Comparison of ENCODE assay signal across 9 cellular contexts in the genomic region with DNA sequence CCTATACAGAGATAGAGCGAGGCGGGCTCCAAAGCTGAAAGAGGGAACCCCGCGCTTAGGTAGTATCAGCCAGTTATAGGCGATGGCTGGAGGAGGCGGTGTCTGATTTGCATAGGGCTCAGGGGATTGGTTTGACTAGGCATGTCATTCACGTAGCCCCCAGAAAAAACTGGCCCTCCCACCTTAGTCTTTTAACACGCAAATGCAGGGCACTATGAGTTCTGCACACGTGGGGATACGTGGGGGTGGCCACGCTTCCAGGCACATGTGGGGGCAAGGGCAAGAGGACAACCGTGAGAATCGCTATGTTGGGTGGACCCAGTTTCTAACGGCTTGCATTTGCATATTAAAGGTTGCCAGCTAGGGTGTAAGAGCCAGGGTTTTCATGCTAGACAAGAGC. TPM values are rescaled to one million over a fixed set of nuclear protein-coding genes. Genes with fewer than 3 reads are reported as not detected.
DNase-seq lines count a peak whose midpoint lies in the region; ATAC-seq and TF ChIP-seq lines count a peak whose summit lies in the region.
"Had no signal": no experiment of that assay in that cellular context is flagged by ENCODE, and none has a peak within 500 bp of the region (broad histone marks: within the 10 kb centered on the region; RNA-seq: fewer than 3 reads in every experiment).

No MANE protein-coding gene starts in this region.

- no peaks in the 10 kb centered on the region for H3K36me3 Mint-ChIP-seq in IgD-negative memory B cell

- WGBS in adrenal gland, 4 donors, result 62 to 85% (median 73%) methylated on average over 14 of the region's 14 CpGs
- no CpG with 5 or more reads among the region's 14 CpGs for WGBS in iPS DF 6.9 (ENCODE audit: insufficient coverage, insufficient read length)
- 46% methylated on average over 14 of the region's 14 CpGs for WGBS in smooth muscle cell (ENCODE audit: low lambda C conversion rate)

- no peaks in the 10 kb centered on the region for H4K20me1 ChIP-seq in smooth muscle cell (ENCODE audit: low read depth)

- peaks cover 14 to 22% (median 17%) of the 10 kb centered on the region in 3 donors for H3K4me1 Mint-ChIP-seq in IgD-negative memory B cell

- peak overlapping the region; percentile 59 to 88 (median 68) for H3K4me3 Mint-ChIP-seq in IgD-negative memory B cell

- H3K4me1 ChIP-seq in adrenal gland (replicated peaks in 1 of 2) (peaks cover 0 to 7% of the 10 kb centered on the region in 2 donors), iPS DF 6.9 (ENCODE audit: control insufficient read depth, insufficient read depth, low read length) (peaks cover 5% of the 10 kb centered on the region; the same call in 1 of the 2 replicates), smooth muscle cell (ENCODE audit: low read depth) (peaks cover 4% of the 10 kb centered on the region)

- DNase-seq in adrenal gland (peak in 4 of 7 donors; percentile 8 to 26 (median 20)), iPS DF 6.9 (ENCODE audit: low read depth, low spot score) (peak; percentile 31), smooth muscle cell (lab: John Stamatoyannopoulos, UW; ENCODE audit: unreplicated experiment) (no peak), GDM1 (lab: John Stamatoyannopoulos, UW) (no peak), GM13976 (ENCODE audit: low spot score) (no peak), SKM-1 treated with dmso at 0.1 percent for 144 hours (lab: John Stamatoyannopoulos, UW; ENCODE audit: unreplicated experiment) (no peak)
- DNase-seq: MG63 had no signal

- no peaks in the 10 kb centered on the region for H3F3A ChIP-seq in smooth muscle cell (ENCODE audit: low read depth)

- H3K27me3 Mint-ChIP-seq in IgD-negative memory B cell, result no peaks in the 10 kb centered on the region

- intact Hi-C loops in adrenal gland (cut with DNase I), result no loop called here

- H3K4me3 ChIP-seq in adrenal gland, result no peak overlapping the region
- H3K4me3 ChIP-seq in iPS DF 6.9 (ENCODE audit: low read length), result peak overlapping the region; percentile 56; the same call in 1 of the 2 replicates
- peak overlapping the region; percentile 43 for H3K4me3 ChIP-seq in smooth muscle cell
- H3K4me3 ChIP-seq: MG63 had no signal

- H3K4me2 ChIP-seq in smooth muscle cell, result peak overlapping the region; percentile 76

- TF ChIP-seq POLR2A in adrenal gland (IDR thresholded peaks at IDR 0.05), result no peak

- H3K27ac ChIP-seq in adrenal gland, result no peak overlapping the region
- no peak overlapping the region for H3K27ac ChIP-seq in iPS DF 6.9 (ENCODE audit: low read length)
- no peak overlapping the region for H3K27ac ChIP-seq in smooth muscle cell (ENCODE audit: low read depth)

- H3K9me3 ChIP-seq in adrenal gland (replicated peaks in 1 of 3) (no peaks in the 10 kb centered on the region), iPS DF 6.9 (ENCODE audit: control insufficient read depth, insufficient read depth, low read length) (no peaks in the 10 kb centered on the region), smooth muscle cell (replicated peaks; ENCODE audit: low read depth) (no peaks in the 10 kb centered on the region)
- H3K9me3 ChIP-seq: MG63 had no signal

- H3K36me3 ChIP-seq in adrenal gland (replicated peaks in 1 of 2) (no peaks in the 10 kb centered on the region), iPS DF 6.9 (ENCODE audit: control insufficient read depth, insufficient read depth, low read length) (no peaks in the 10 kb centered on the region), smooth muscle cell (ENCODE audit: low read depth) (no peaks in the 10 kb centered on the region)
- H3K36me3 ChIP-seq: MG63 had no signal

- H3K79me2 ChIP-seq in smooth muscle cell (ENCODE audit: low read depth), result no peaks in the 10 kb centered on the region

- no peak overlapping the region for H3K9ac ChIP-seq in smooth muscle cell (ENCODE audit: low read depth)

- in situ Hi-C loops in GM13976 (cut with MboI; ENCODE audit: low sequenced_read_pairs, unreplicated experiment), result no loop called here

- peak overlapping the region in 1 of 3 donors; percentile 23 for H3K27ac Mint-ChIP-seq in IgD-negative memory B cell

- H3K9me3 Mint-ChIP-seq in IgD-negative memory B cell, result peaks cover 0 to 6% (median 0%) of the 10 kb centered on the region in 3 donors

- ATAC-seq in GM21423 (IDR thresholded peaks at IDR 0.05; ENCODE audit: unreplicated experiment), result no peak

- H3K27me3 ChIP-seq in adrenal gland, result no peaks in the 10 kb centered on the region
- no peaks in the 10 kb centered on the region for H3K27me3 ChIP-seq in iPS DF 6.9 (ENCODE audit: control insufficient read depth, insufficient read depth, low read length)
- H3K27me3 ChIP-seq in smooth muscle cell (ENCODE audit: low read depth), result no peaks in the 10 kb centered on the region
- H3K27me3 ChIP-seq: MG63 had no signal

- TF ChIP-seq CTCF in adrenal gland (IDR thresholded peaks at IDR 0.05) (no peak), smooth muscle cell (IDR thresholded peaks at IDR 0.05; ENCODE audit: borderline replicate concordance, insufficient read depth, poor library complexity, severe bottlenecking) (no peak), GM13976 (IDR thresholded peaks at IDR 0.05; ENCODE audit: borderline replicate concordance, control extremely low read depth, extremely low read depth, insufficient read depth, missing control alignments) (no peak)

- peak overlapping the region; percentile 50 for H2AFZ ChIP-seq in smooth muscle cell (ENCODE audit: low read depth)

RNA-seq across cellular contexts. Expression of a gene that starts 56.7 kb away (rescaled TPM):
- polyA plus RNA-seq in IgD-negative memory B cell (not detected), adrenal gland (1 to 10 TPM in 1 of 3 donors, under 1 TPM in 2; 0.57 to 1.7 (median 0.97) TPM), smooth muscle cell (not detected in 2 replicates)
- total RNA-seq in adrenal gland (1 to 10 TPM in 1 of 8 donors, under 1 TPM in 6, not detected in 1; 0.14 to 1.1 (median 0.30) TPM), smooth muscle cell (0.09 TPM in 1 of 2 replicates, not detected in the other)

Comparison
In these comparisons a context has a peak if more than half of its experiments do, and no peak if none do; other contexts are left out.
1. DNase-seq: peak in adrenal gland (4 of 7) and iPS DF 6.9 (single experiment); none in smooth muscle cell (single experiment), GDM1 (single experiment), GM13976 (single experiment) and SKM-1 treated with dmso at 0.1 percent for 144 hours (single experiment).
2. H3K4me3 ChIP-seq: peak in iPS DF 6.9 (single experiment) and smooth muscle cell (single experiment); none in adrenal gland (0 of 4).